18 cellular contexts compared by ENCODE assay signal in genomic region chr14:91339076-91339475, GRCh38.
"Had no signal": no experiment of that assay in that cellular context is flagged by ENCODE, and none has a peak within 500 bp of the region (broad histone marks: within the 10 kb centered on the region; RNA-seq: fewer than 3 reads in every experiment).

No MANE protein-coding gene starts in this region.

- DNase-seq: activated CD4-positive, alpha-beta T cell treated with anti-CD3 and anti-CD28 coated beads, Interleukin-2, amount 10 ng/mL, durations not matched to agents 24 days and 14 days; activated CD8-positive, alpha-beta T cell treated with anti-CD3 and anti-CD28 coated beads, Interleukin-2, amount 10 ng/mL, durations not matched to agents 7 days and 5 days; activated gamma-delta T cell treated with Interleukin-2 at 50 U/mL for 16 hours; activated T-cell treated with anti-CD3 and anti-CD28 coated beads, Interleukin-2, amount 50 U/mL, for 48 hours; anterior cingulate cortex; foreskin melanocyte; hypothalamus; naive B cell; occipital lobe; retina; SK-N-SH; stimulated activated CD4-positive, alpha-beta T cell treated with anti-CD3 and anti-CD28 coated beads, Interleukin-2, amount 100 ng/mL, for 24 hours; stomach; T1000; trophoblast cell had no signal

- ATAC-seq: activated CD8-positive, alpha-beta T cell treated with anti-CD3 and anti-CD28 coated beads, Interleukin-2, amount 10 ng/mL, durations not matched to agents 7 days and 5 days; left lung; mucosa of descending colon had no signal

- H3K27me3 Mint-ChIP-seq: activated CD4-positive, alpha-beta T cell treated with anti-CD3 and anti-CD28 coated beads, Interleukin-2, amount 10 ng/mL, durations not matched to agents 24 days and 14 days; brain; naive B cell had no signal

- H3K4me3 Mint-ChIP-seq: activated CD4-positive, alpha-beta T cell treated with anti-CD3 and anti-CD28 coated beads, Interleukin-2, amount 10 ng/mL, durations not matched to agents 24 days and 14 days; activated CD8-positive, alpha-beta T cell treated with anti-CD3 and anti-CD28 coated beads, Interleukin-2, amount 10 ng/mL, durations not matched to agents 7 days and 5 days; brain; naive B cell had no signal

- H3K27ac Mint-ChIP-seq: activated CD4-positive, alpha-beta T cell treated with anti-CD3 and anti-CD28 coated beads, Interleukin-2, amount 10 ng/mL, durations not matched to agents 24 days and 14 days; activated CD8-positive, alpha-beta T cell treated with anti-CD3 and anti-CD28 coated beads, Interleukin-2, amount 10 ng/mL, durations not matched to agents 7 days and 5 days had no signal

- H3K9me3 Mint-ChIP-seq: activated CD4-positive, alpha-beta T cell treated with anti-CD3 and anti-CD28 coated beads, Interleukin-2, amount 10 ng/mL, durations not matched to agents 24 days and 14 days; brain; naive B cell had no signal
